ENCODE assay signal across 27 cellular contexts in the genomic region with DNA sequence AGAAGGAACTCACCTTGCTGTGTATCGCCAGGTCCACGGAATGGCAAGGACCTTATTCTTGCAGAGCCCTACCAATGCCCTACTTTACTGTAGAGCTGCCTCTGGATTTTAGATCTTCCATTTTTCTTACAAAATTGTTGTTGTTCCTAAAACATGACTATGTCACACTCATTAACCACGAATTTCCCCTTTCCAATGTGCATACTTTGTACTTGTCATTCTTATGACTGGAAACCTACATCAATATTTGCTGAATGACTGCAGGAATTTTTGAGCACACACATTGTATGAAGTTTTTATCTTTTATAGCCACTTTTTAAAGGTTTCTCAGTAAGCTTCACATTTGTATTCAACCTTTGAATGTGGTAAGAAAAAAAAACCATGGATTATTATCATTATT. TPM values are rescaled to one million over a fixed set of nuclear protein-coding genes. Genes with fewer than 3 reads are reported as not detected.
DNase-seq lines count a peak whose midpoint lies in the region; ATAC-seq and TF ChIP-seq lines count a peak whose summit lies in the region.
"Had no signal": no experiment of that assay in that cellular context is flagged by ENCODE, and none has a peak within 500 bp of the region (broad histone marks: within the 10 kb centered on the region; RNA-seq: fewer than 3 reads in every experiment).

No MANE protein-coding gene starts in this region.

- H3K9me3 ChIP-seq in GM23248 (ENCODE audit: low read depth) (no peaks in the 10 kb centered on the region), ascending aorta (no peaks in the 10 kb centered on the region)
- H3K9me3 ChIP-seq: left ventricle myocardium inferior, testis, uterus had no signal

- peaks cover 37% of the 10 kb centered on the region for H3K27me3 Mint-ChIP-seq in stimulated activated naive CD8-positive, alpha-beta T cell treated with anti-CD3 and anti-CD28 coated beads, Interleukin-15, amount 100 ng/mL, for 72 hours
- H3K27me3 Mint-ChIP-seq: stimulated activated memory B cell treated with anti-CD40 and anti-IgM and Interleukin-4, amounts not matched to agents 10 μg/mL and 1 μg/mL and 100 μg/mL, for 72 hours had no signal

- no peak overlapping the region for H3K27ac ChIP-seq in GM23248
- no peak overlapping the region for H3K27ac ChIP-seq in ascending aorta
- H3K27ac ChIP-seq: left ventricle myocardium inferior, SK-N-MC, testis, uterus, VCaP had no signal

- intact Hi-C loops in ascending aorta (cut with DNase I): no loop called here

- H3F3A ChIP-seq in GM23248 (ENCODE audit: insufficient read depth): 0 out of 2 replicates have a peak, but pooled peaks cover 23% of the 10 kb centered on the region

- H3K4me1 ChIP-seq in GM23248 (ENCODE audit: insufficient read depth): peaks cover 44% of the 10 kb centered on the region
- no peaks in the 10 kb centered on the region for H3K4me1 ChIP-seq in ascending aorta
- H3K4me1 ChIP-seq: left ventricle myocardium inferior, testis, uterus had no signal

- H3K9me3 Mint-ChIP-seq in stimulated activated naive CD8-positive, alpha-beta T cell treated with anti-CD3 and anti-CD28 coated beads, Interleukin-15, amount 100 ng/mL, for 72 hours: no peaks in the 10 kb centered on the region
- H3K9me3 Mint-ChIP-seq: activated naive CD4-positive, alpha-beta T cell treated with anti-CD3 and anti-CD28 coated beads for 36 hours; activated T-cell treated with anti-CD3 and anti-CD28 coated beads, Interleukin-2, amount 50 U/mL, for 72 hours; central memory CD8-positive, alpha-beta T cell; mesothelial cell of epicardium; stimulated activated memory B cell treated with anti-CD40 and anti-IgM and Interleukin-4, amounts not matched to agents 10 μg/mL and 1 μg/mL and 100 μg/mL, for 72 hours had no signal

- no peak overlapping the region for H3K27ac Mint-ChIP-seq in stimulated activated naive CD8-positive, alpha-beta T cell treated with anti-CD3 and anti-CD28 coated beads, Interleukin-15, amount 100 ng/mL, for 72 hours
- H3K27ac Mint-ChIP-seq: activated naive CD4-positive, alpha-beta T cell treated with anti-CD3 and anti-CD28 coated beads for 36 hours; activated T-cell treated with anti-CD3 and anti-CD28 coated beads, Interleukin-2, amount 50 U/mL, for 72 hours; CD4-positive, CD25-positive, alpha-beta regulatory T cell; mesothelial cell of epicardium; naive thymus-derived CD4-positive, alpha-beta T cell; stimulated activated memory B cell treated with anti-CD40 and anti-IgM and Interleukin-4, amounts not matched to agents 10 μg/mL and 1 μg/mL and 100 μg/mL, for 72 hours; T-helper 17 cell had no signal

- DNase-seq in GM23248 (peak; percentile 60), RPMI7951 (ENCODE audit: low read depth) (peak; percentile 21), fibroblast of mammary gland (ENCODE audit: low read depth) (peak; percentile 56), stromal cell of bone marrow (ENCODE audit: low read depth) (peak; percentile 37), ascending aorta (ENCODE audit: low spot score in 2 of 2) (no peak)
- DNase-seq in stimulated activated naive CD8-positive, alpha-beta T cell treated with anti-CD3 and anti-CD28 coated beads, Interleukin-15, amount 100 ng/mL, for 72 hours: no peak
- DNase-seq in activated effector memory CD4-positive, alpha-beta T cell treated with Interleukin-2 at 50 U/mL for 16 hours: no peak
- DNase-seq: activated CD4-positive, alpha-beta T cell treated with anti-CD3 and anti-CD28 coated beads for 48 hours; activated naive CD4-positive, alpha-beta T cell treated with anti-CD3 and anti-CD28 coated beads for 36 hours; activated T-cell treated with anti-CD3 and anti-CD28 coated beads, Interleukin-2, amount 50 U/mL, for 72 hours; amygdala; CD4-positive, CD25-positive, alpha-beta regulatory T cell; left ventricle myocardium inferior; naive thymus-derived CD4-positive, alpha-beta T cell; NCI-H1048; NCI-H187; NCI-H69; occipital lobe; stimulated activated CD4-positive, alpha-beta T cell treated with anti-CD3 and anti-CD28 coated beads, Interleukin-4, amount 100 ng/mL, for 1 hour; T-helper 17 cell; testis; uterus had no signal

- no peak overlapping the region for H3K4me3 Mint-ChIP-seq in stimulated activated naive CD8-positive, alpha-beta T cell treated with anti-CD3 and anti-CD28 coated beads, Interleukin-15, amount 100 ng/mL, for 72 hours
- H3K4me3 Mint-ChIP-seq: activated naive CD4-positive, alpha-beta T cell treated with anti-CD3 and anti-CD28 coated beads for 36 hours; activated T-cell treated with anti-CD3 and anti-CD28 coated beads, Interleukin-2, amount 50 U/mL, for 72 hours; CD4-positive, CD25-positive, alpha-beta regulatory T cell; central memory CD8-positive, alpha-beta T cell; mesothelial cell of epicardium; naive thymus-derived CD4-positive, alpha-beta T cell; stimulated activated memory B cell treated with anti-CD40 and anti-IgM and Interleukin-4, amounts not matched to agents 10 μg/mL and 1 μg/mL and 100 μg/mL, for 72 hours; T-helper 17 cell had no signal

- no peaks in the 10 kb centered on the region for H3K36me3 ChIP-seq in GM23248 (ENCODE audit: low read depth)
- H3K36me3 ChIP-seq in ascending aorta: peaks cover 3 to 4% of the 10 kb centered on the region in 2 donors
- H3K36me3 ChIP-seq: left ventricle myocardium inferior, uterus had no signal

- no peaks in the 10 kb centered on the region for H3K27me3 ChIP-seq in GM23248 (replicated peaks; ENCODE audit: insufficient read depth)
- H3K27me3 ChIP-seq in ascending aorta: no peaks in the 10 kb centered on the region
- H3K27me3 ChIP-seq: testis, uterus had no signal

- no peaks in the 10 kb centered on the region for H3K9me2 ChIP-seq in GM23248 (ENCODE audit: insufficient read depth)

- in situ Hi-C loops in GM23248 (cut with MboI): no loop called here

- ATAC-seq in stimulated activated naive CD8-positive, alpha-beta T cell treated with anti-CD3 and anti-CD28 coated beads, Interleukin-15, amount 100 ng/mL, for 72 hours: no peak
- ATAC-seq: activated T-cell treated with anti-CD3 and anti-CD28 coated beads, Interleukin-2, amount 50 U/mL, for 72 hours; naive thymus-derived CD4-positive, alpha-beta T cell; stimulated activated memory B cell treated with anti-CD40 and anti-IgM and Interleukin-4, amounts not matched to agents 10 μg/mL and 1 μg/mL and 100 μg/mL, for 72 hours; T-helper 17 cell had no signal

- H2AFZ ChIP-seq in GM23248: no peak overlapping the region

- no peaks in the 10 kb centered on the region for H3K79me2 ChIP-seq in GM23248 (ENCODE audit: insufficient read depth)

- peak overlapping the region; percentile 61 for H3K4me2 ChIP-seq in GM23248 (ENCODE audit: unreplicated experiment)

- WGBS in GM23248 (ENCODE audit: low coverage in 1 of 2, low lambda C conversion rate in 2 of 2, missing lambda C conversion rate in 2 of 2), 2 experiments: 76% methylated on average over 3 of the region's 3 CpGs

- H4K20me1 ChIP-seq in GM23248 (ENCODE audit: insufficient read depth): no peaks in the 10 kb centered on the region

- TF ChIP-seq CTCF in fibroblast of mammary gland (conservative IDR thresholded peaks at IDR 0.05; ENCODE audit: control insufficient read depth, insufficient read depth, low read depth, low read length) (no peak), ascending aorta (IDR thresholded peaks at IDR 0.05) (no peak)

- no peak overlapping the region for H3K4me3 ChIP-seq in GM23248
- H3K4me3 ChIP-seq in fibroblast of mammary gland (ENCODE audit: control insufficient read depth, low read depth, low read length): no peak overlapping the region
- no peak overlapping the region for H3K4me3 ChIP-seq in ascending aorta
- H3K4me3 ChIP-seq: left ventricle myocardium inferior, SK-N-MC, testis, uterus had no signal

- H3K4me1 Mint-ChIP-seq in stimulated activated naive CD8-positive, alpha-beta T cell treated with anti-CD3 and anti-CD28 coated beads, Interleukin-15, amount 100 ng/mL, for 72 hours: no peaks in the 10 kb centered on the region
- H3K4me1 Mint-ChIP-seq: central memory CD8-positive, alpha-beta T cell; mesothelial cell of epicardium; stimulated activated memory B cell treated with anti-CD40 and anti-IgM and Interleukin-4, amounts not matched to agents 10 μg/mL and 1 μg/mL and 100 μg/mL, for 72 hours had no signal

- no peak overlapping the region for H3K9ac ChIP-seq in GM23248

RNA-seq across cellular contexts. Expression of a gene that starts 35.9 kb away (rescaled TPM):
- total RNA-seq in GM23248 (2014; rRNA removed; shearing (Covaris generic)): 9.0 and 17.2 TPM in 2 replicates
- polyA plus RNA-seq in GM23248 (2016; fragmentation: Nextera tagmentation; extraction: Ambion mirVana): 26.6 and 26.7 TPM in 2 replicates
- 61.8 and 63.7 TPM in 2 replicates for total RNA-seq in RPMI7951 (2014; rRNA removed; shearing (Covaris generic))
- total RNA-seq in ascending aorta: 9.2 TPM

Comparison
In these comparisons a context has a peak if more than half of its experiments do, and no peak if none do; other contexts are left out.
1. DNase-seq: peak in GM23248 (single experiment), RPMI7951 (single experiment), fibroblast of mammary gland (single experiment) and stromal cell of bone marrow (single experiment); none in stimulated activated naive CD8-positive, alpha-beta T cell treated with anti-CD3 and anti-CD28 coated beads, Interleukin-15, amount 100 ng/mL, for 72 hours (0 of 2), ascending aorta (0 of 2) and activated effector memory CD4-positive, alpha-beta T cell treated with Interleukin-2 at 50 U/mL for 16 hours (single experiment).